ENCODE assay signal across 8 cellular contexts in genomic region chr14:75063013-75063412, GRCh38. TPM values are rescaled to one million over a fixed set of nuclear protein-coding genes. Genes with fewer than 3 reads are reported as not detected.
DNase-seq lines count a peak whose midpoint lies in the region; TF ChIP-seq lines count a peak whose summit lies in the region.

No MANE protein-coding gene starts in this region.

- TF ChIP-seq CTCF in GM12875 (IDR thresholded peaks at IDR 0.05; ENCODE audit: borderline replicate concordance, insufficient read depth, low read depth, low read length) (no peak), RWPE1 (conservative IDR thresholded peaks at IDR 0.05; ENCODE audit: low read depth) (no peak)

- no peaks in the 10 kb centered on the region for H3K9me3 ChIP-seq in esophagus (ENCODE audit: control insufficient read depth in 2 of 2, insufficient read depth in 1 of 2, low read depth in 1 of 2, low read length in 1 of 2)

- H3K27me3 ChIP-seq in esophagus (ENCODE audit: control insufficient read depth in 1 of 2, insufficient read depth in 2 of 2, low read length in 2 of 2) (no peaks in the 10 kb centered on the region), rectal smooth muscle tissue (ENCODE audit: control insufficient read depth, insufficient read depth, low read length) (no peaks in the 10 kb centered on the region)

- POLR2A ChIA-PET in RWPE1 (lab: Yijun Ruan, JAX; ENCODE audit: low non-redundant PET), result no interaction called here

- H3K4me1 ChIP-seq in esophagus (ENCODE audit: control insufficient read depth in 2 of 2, insufficient read depth in 2 of 2, low read length in 1 of 2) (no peaks in the 10 kb centered on the region), rectal smooth muscle tissue (ENCODE audit: control insufficient read depth, insufficient read depth, low read length) (peaks cover 2% of the 10 kb centered on the region)

- H3K9ac ChIP-seq in rectal smooth muscle tissue (ENCODE audit: low read length), result no peak overlapping the region

- DNase-seq in RWPE1 (ENCODE audit: low spot score) (no peak), AML-193 (lab: John Stamatoyannopoulos, UW) (no peak), G401 (ENCODE audit: low spot score) (no peak), NOMO-1 treated with dmso at 0.1 percent for 144 hours (lab: John Stamatoyannopoulos, UW; ENCODE audit: unreplicated experiment) (no peak), OCI-M2 (lab: John Stamatoyannopoulos, UW; ENCODE audit: unreplicated experiment) (no peak)

- peak overlapping the region; percentile 81 for H3K4me3 ChIP-seq in GM12875 (ENCODE audit: low read depth, low read length)
- H3K4me3 ChIP-seq in esophagus (ENCODE audit: low read depth in 1 of 2, low read length in 2 of 2), result peak overlapping the region; percentile 76 to 79
- peak overlapping the region; percentile 90 for H3K4me3 ChIP-seq in rectal smooth muscle tissue (ENCODE audit: low read length)

- in situ Hi-C loops in G401 (cut with HindIII; ENCODE audit: low sequenced_read_pairs), result no loop called here

- CTCF ChIA-PET in RWPE1 (lab: Yijun Ruan, JAX), result interaction anchor here (0.6 kb wide), 2 partner anchors 25 to 157 kb away, joined by 3 to 4 read pairs; no protein-coding TSS in a partner anchor

- no peaks in the 10 kb centered on the region for H3K36me3 ChIP-seq in esophagus (ENCODE audit: control insufficient read depth in 2 of 2, insufficient read depth in 2 of 2, low read length in 1 of 2)
- H3K36me3 ChIP-seq in rectal smooth muscle tissue (ENCODE audit: control insufficient read depth, insufficient read depth, low read length), result no peaks in the 10 kb centered on the region

- H3K27ac ChIP-seq in RWPE1 (peak overlapping the region; percentile 89), esophagus (ENCODE audit: low read depth in 2 of 2, low read length in 1 of 2) (peak overlapping the region; percentile 69 to 85), rectal smooth muscle tissue (ENCODE audit: low read depth, low read length) (no peak overlapping the region)

- WGBS in esophagus, 2 donors, result 9 to 11% methylated on average over 5 of the region's 5 CpGs

RNA-seq across cellular contexts. Expression of gene ACYP1, which starts 0.8 kb away (rescaled TPM):
- polyA plus RNA-seq in esophagus, result 10 to 100 TPM; 12.0 to 24.1 TPM
- 11.9 and 18.7 TPM in 2 replicates for total RNA-seq in G401 (2014; rRNA removed; shearing (Covaris generic))

RNA-seq across cellular contexts. Expression of gene ZC2HC1C, which starts 6.4 kb away (rescaled TPM):
- polyA plus RNA-seq in esophagus, result 1 to 10 TPM in 1 of 2 donors, under 1 TPM in 1; 0.88 to 3.3 TPM
- total RNA-seq in G401 (2014; rRNA removed; shearing (Covaris generic)), result 2.1 TPM in 1 of 2 replicates, not detected in the other

RNA-seq across cellular contexts. Expression of gene MLH3, which starts 11.7 kb away (rescaled TPM):
- polyA plus RNA-seq in esophagus, result 1 to 10 TPM; 8.0 to 9.0 TPM
- 11.1 and 21.0 TPM in 2 replicates for total RNA-seq in G401 (2014; rRNA removed; shearing (Covaris generic))
